In the genomic region with DNA sequence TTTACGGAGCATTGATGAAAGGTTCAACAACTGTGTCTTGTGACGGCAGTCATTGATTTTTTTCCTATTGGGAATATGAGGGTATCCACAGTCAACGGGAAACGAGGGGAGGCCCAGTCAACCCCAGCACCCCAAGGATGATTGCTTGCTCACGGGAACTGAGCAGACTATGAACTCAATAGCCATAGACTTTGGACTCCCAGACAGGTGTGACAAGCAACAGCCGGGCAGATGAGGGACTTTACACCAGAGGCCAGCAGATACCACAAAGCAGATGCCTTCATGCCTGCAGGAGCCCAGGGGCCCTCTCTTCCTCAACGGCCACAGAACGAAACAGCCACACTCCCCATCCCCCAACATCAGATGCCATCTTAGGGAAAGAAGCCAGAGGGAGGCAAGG, we compare ENCODE assay signal across 1 cellular context.
TF ChIP-seq lines count a peak whose summit lies in the region.

No MANE protein-coding gene starts in this region.

TF ChIP-seq in GM12878, 131 proteins besides CTCF, POLR2A, EP300 and RAD21 (continued from another document):
- TF ChIP-seq, protein P1, sequence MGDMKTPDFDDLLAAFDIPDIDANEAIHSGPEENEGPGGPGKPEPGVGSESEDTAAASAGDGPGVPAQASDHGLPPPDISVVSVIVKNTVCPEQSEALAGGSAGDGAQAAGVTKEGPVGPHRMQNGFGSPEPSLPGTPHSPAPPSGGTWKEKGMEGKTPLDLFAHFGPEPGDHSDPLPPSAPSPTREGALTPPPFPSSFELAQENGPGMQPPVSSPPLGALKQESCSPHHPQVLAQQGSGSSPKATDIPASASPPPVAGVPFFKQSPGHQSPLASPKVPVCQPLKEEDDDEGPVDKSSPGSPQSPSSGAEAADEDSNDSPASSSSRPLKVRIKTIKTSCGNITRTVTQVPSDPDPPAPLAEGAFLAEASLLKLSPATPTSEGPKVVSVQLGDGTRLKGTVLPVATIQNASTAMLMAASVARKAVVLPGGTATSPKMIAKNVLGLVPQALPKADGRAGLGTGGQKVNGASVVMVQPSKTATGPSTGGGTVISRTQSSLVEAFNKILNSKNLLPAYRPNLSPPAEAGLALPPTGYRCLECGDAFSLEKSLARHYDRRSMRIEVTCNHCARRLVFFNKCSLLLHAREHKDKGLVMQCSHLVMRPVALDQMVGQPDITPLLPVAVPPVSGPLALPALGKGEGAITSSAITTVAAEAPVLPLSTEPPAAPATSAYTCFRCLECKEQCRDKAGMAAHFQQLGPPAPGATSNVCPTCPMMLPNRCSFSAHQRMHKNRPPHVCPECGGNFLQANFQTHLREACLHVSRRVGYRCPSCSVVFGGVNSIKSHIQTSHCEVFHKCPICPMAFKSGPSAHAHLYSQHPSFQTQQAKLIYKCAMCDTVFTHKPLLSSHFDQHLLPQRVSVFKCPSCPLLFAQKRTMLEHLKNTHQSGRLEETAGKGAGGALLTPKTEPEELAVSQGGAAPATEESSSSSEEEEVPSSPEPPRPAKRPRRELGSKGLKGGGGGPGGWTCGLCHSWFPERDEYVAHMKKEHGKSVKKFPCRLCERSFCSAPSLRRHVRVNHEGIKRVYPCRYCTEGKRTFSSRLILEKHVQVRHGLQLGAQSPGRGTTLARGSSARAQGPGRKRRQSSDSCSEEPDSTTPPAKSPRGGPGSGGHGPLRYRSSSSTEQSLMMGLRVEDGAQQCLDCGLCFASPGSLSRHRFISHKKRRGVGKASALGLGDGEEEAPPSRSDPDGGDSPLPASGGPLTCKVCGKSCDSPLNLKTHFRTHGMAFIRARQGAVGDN (IDR thresholded peaks at IDR 0.05), result peak; percentile 79
- TF ChIP-seq WRNIP1 (IDR thresholded peaks at IDR 0.05; ENCODE audit: borderline replicate concordance, low read depth, low read length), result no peak
- no peak for TF ChIP-seq KLF5 (IDR thresholded peaks at IDR 0.05; ENCODE audit: partially characterized antibody)
- no peak for TF ChIP-seq SUZ12 (IDR thresholded peaks at IDR 0.05; ENCODE audit: unreplicated experiment)
- peak; percentile 46 for TF ChIP-seq RELA (IDR thresholded peaks at IDR 0.05; ENCODE audit: borderline replicate concordance, partially characterized antibody)
- TF ChIP-seq, protein P2, sequence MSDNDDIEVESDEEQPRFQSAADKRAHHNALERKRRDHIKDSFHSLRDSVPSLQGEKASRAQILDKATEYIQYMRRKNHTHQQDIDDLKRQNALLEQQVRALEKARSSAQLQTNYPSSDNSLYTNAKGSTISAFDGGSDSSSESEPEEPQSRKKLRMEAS (IDR thresholded peaks at IDR 0.05; ENCODE audit: low read depth, low read length), result no peak
- 0 out of 4 replicates have a peak, but pooled peaks of 1 of the 2 experiments have one; percentile 27 for TF ChIP-seq ETV6 (conservative IDR thresholded peaks at IDR 0.05 in 1 of 2, IDR thresholded peaks at IDR 0.05 in 1 of 2; ENCODE audit: borderline replicate concordance in 1 of 2, low read depth in 1 of 2)
- TF ChIP-seq CEBPB (IDR thresholded peaks at IDR 0.05; ENCODE audit: borderline replicate concordance in 1 of 2, low read depth in 2 of 2, low read length in 2 of 2), result no peak
- no peak for TF ChIP-seq ZNF217 (IDR thresholded peaks at IDR 0.05)
- TF ChIP-seq, protein P3, sequence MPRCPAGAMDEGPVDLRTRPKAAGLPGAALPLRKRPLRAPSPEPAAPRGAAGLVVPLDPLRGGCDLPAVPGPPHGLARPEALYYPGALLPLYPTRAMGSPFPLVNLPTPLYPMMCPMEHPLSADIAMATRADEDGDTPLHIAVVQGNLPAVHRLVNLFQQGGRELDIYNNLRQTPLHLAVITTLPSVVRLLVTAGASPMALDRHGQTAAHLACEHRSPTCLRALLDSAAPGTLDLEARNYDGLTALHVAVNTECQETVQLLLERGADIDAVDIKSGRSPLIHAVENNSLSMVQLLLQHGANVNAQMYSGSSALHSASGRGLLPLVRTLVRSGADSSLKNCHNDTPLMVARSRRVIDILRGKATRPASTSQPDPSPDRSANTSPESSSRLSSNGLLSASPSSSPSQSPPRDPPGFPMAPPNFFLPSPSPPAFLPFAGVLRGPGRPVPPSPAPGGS (IDR thresholded peaks at IDR 0.05; ENCODE audit: borderline replicate concordance, insufficient read depth, low read depth, low read length, poor library complexity, severe bottlenecking), result no peak
- TF ChIP-seq CHD2 (IDR thresholded peaks at IDR 0.05; ENCODE audit: borderline replicate concordance, low read depth, low read length), result peak; percentile 77; the same call in 1 of the 2 replicates
- TF ChIP-seq EED (IDR thresholded peaks at IDR 0.05; ENCODE audit: low read depth), result 0 out of 2 replicates have a peak, but pooled peaks have one; percentile 5
- TF ChIP-seq, protein P4, sequence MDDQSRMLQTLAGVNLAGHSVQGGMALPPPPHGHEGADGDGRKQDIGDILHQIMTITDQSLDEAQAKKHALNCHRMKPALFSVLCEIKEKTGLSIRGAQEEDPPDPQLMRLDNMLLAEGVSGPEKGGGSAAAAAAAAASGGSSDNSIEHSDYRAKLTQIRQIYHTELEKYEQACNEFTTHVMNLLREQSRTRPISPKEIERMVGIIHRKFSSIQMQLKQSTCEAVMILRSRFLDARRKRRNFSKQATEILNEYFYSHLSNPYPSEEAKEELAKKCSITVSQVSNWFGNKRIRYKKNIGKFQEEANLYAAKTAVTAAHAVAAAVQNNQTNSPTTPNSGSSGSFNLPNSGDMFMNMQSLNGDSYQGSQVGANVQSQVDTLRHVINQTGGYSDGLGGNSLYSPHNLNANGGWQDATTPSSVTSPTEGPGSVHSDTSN (IDR thresholded peaks at IDR 0.05; ENCODE audit: insufficient replicate concordance, low read depth, low read length), result peak; percentile 20
- TF ChIP-seq ZNF622 (IDR thresholded peaks at IDR 0.05), result no peak
- TF ChIP-seq ESRRA (IDR thresholded peaks at IDR 0.05; ENCODE audit: low read length), result no peak
- TF ChIP-seq, protein P5, sequence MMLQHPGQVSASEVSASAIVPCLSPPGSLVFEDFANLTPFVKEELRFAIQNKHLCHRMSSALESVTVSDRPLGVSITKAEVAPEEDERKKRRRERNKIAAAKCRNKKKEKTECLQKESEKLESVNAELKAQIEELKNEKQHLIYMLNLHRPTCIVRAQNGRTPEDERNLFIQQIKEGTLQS (IDR thresholded peaks at IDR 0.05; ENCODE audit: borderline replicate concordance, extremely low read depth, low read depth, low read length), result no peak
- TF ChIP-seq SIN3A (IDR thresholded peaks at IDR 0.05; ENCODE audit: low read depth, low read length), result no peak
- peak; percentile 70 for TF ChIP-seq GATAD2B (conservative IDR thresholded peaks at IDR 0.05; ENCODE audit: low read depth)
- no peak for TF ChIP-seq RCOR1 (conservative IDR thresholded peaks at IDR 0.05; ENCODE audit: low read depth, low read length)
- TF ChIP-seq FOXK2 (IDR thresholded peaks at IDR 0.05), result no peak
- TF ChIP-seq NRF1 (conservative IDR thresholded peaks at IDR 0.05; ENCODE audit: low read depth, low read length), result no peak
